Comparison of ENCODE assay signal across 21 cellular contexts in genomic region chr5:13322769-13323168, GRCh38.
"Had no signal": no experiment of that assay in that cellular context is flagged by ENCODE, and none has a peak within 500 bp of the region (broad histone marks: within the 10 kb centered on the region; RNA-seq: fewer than 3 reads in every experiment).

No MANE protein-coding gene starts in this region.

- H3K4me3 ChIP-seq: colonic mucosa, esophagus muscularis mucosa, gastrocnemius medialis, heart right ventricle, left lung, lower lobe of right lung had no signal

- H3K36me3 ChIP-seq: colonic mucosa, esophagus muscularis mucosa, gastrocnemius medialis, heart right ventricle, left lung, lower lobe of right lung had no signal

- H3K27ac ChIP-seq: colonic mucosa, esophagus muscularis mucosa, gastrocnemius medialis, heart right ventricle, left lung, lower lobe of right lung had no signal

- H3K4me3 Mint-ChIP-seq: dendritic cell treated with granulocyte-macrophage colony-stimulating factor and Interleukin-4, amounts not matched to agents 40 ng/mL and 50 ng/mL, for 4 days; mesothelial cell of epicardium had no signal

- FAIRE-seq: endothelial cell of umbilical vein, islet of Langerhans, keratinocyte had no signal

- ATAC-seq: gastrocnemius medialis, heart right ventricle, left cardiac atrium, left lung, left ventricle myocardium superior, lower lobe of right lung had no signal

- H3K9me3 ChIP-seq: colonic mucosa, gastrocnemius medialis, lower lobe of right lung had no signal

- H3K27me3 ChIP-seq: colonic mucosa, esophagus muscularis mucosa, gastrocnemius medialis, heart right ventricle, left lung had no signal

- H3K4me1 ChIP-seq: colonic mucosa, esophagus muscularis mucosa, gastrocnemius medialis, heart right ventricle, left lung, lower lobe of right lung had no signal

- H3K27ac Mint-ChIP-seq: dendritic cell treated with granulocyte-macrophage colony-stimulating factor and Interleukin-4, amounts not matched to agents 40 ng/mL and 50 ng/mL, for 4 days; mesothelial cell of epicardium had no signal

- H3K9me3 Mint-ChIP-seq: dendritic cell treated with granulocyte-macrophage colony-stimulating factor and Interleukin-4, amounts not matched to agents 40 ng/mL and 50 ng/mL, for 4 days had no signal

- H3K27me3 Mint-ChIP-seq: dendritic cell treated with granulocyte-macrophage colony-stimulating factor and Interleukin-4, amounts not matched to agents 40 ng/mL and 50 ng/mL, for 4 days had no signal

- DNase-seq: colonic mucosa; cortex of kidney; effector memory CD4-positive, alpha-beta T cell; foreskin fibroblast; foreskin melanocyte; gastrocnemius medialis; glutamatergic neuron; head of caudate nucleus; heart right ventricle; hippocampal formation; left cardiac atrium; left lung; left ventricle myocardium superior; lower lobe of right lung; mesenchymal stem cell had no signal
